ENCODE assay signal across 19 cellular contexts in genomic region chr1:151617995-151618394, GRCh38. TPM values are rescaled to one million over a fixed set of nuclear protein-coding genes. Genes with fewer than 3 reads are reported as not detected.
DNase-seq lines count a peak whose midpoint lies in the region; ATAC-seq, FAIRE-seq and TF ChIP-seq lines count a peak whose summit lies in the region.
"Had no signal": no experiment of that assay in that cellular context is flagged by ENCODE, and none has a peak within 500 bp of the region (broad histone marks: within the 10 kb centered on the region; RNA-seq: fewer than 3 reads in every experiment).

No MANE protein-coding gene starts in this region.

- H4K91ac ChIP-seq in trophoblast cell (ENCODE audit: low read depth, low read length), result no peak overlapping the region

- CTCF ChIA-PET in A549 (lab: Yijun Ruan, JAX), result interaction anchor here (6.7 kb wide), 1 partner anchor 24 kb away, joined by 29 read pairs; no protein-coding TSS in a partner anchor

- no peak for ATAC-seq in A549
- peak; percentile 67 for ATAC-seq in left colon

- H3K36me3 ChIP-seq in Loucy (ENCODE audit: insufficient read depth, low read length) (no peaks in the 10 kb centered on the region), trophoblast cell (ENCODE audit: control insufficient read depth in 1 of 2, insufficient read depth in 2 of 2, low read length in 2 of 2) (no peaks in the 10 kb centered on the region)

- TF ChIP-seq EP300 in A549 (IDR thresholded peaks at IDR 0.05), result no peak

- H3K79me2 ChIP-seq in Loucy (ENCODE audit: insufficient read depth, low read length) (peaks cover 69% of the 10 kb centered on the region), trophoblast cell (ENCODE audit: control insufficient read depth, insufficient read depth, low read length, poor library complexity) (no peaks in the 10 kb centered on the region)

- H2BK120ac ChIP-seq in trophoblast cell (ENCODE audit: insufficient read depth, low read length, poor library complexity), result no peak overlapping the region

- no peak for TF ChIP-seq RAD21 in A549 (conservative IDR thresholded peaks at IDR 0.05 in 1 of 2, IDR thresholded peaks at IDR 0.05 in 1 of 2)

- DNase-seq in A549 (ENCODE audit: low read depth in 1 of 2, low spot score in 1 of 2) (no peak), left colon (no peak), trophoblast cell (no peak), islet precursor cell (no peak), H54 (ENCODE audit: insufficient read length, low spot score) (no peak), NCI-H2171 (lab: John Stamatoyannopoulos, UW) (no peak), DMS53 (lab: John Stamatoyannopoulos, UW) (no peak)
- DNase-seq: 8988T; Caco-2; CD4-positive, CD25-positive, alpha-beta regulatory T cell; CD8-positive, alpha-beta memory T cell; DMS79; GDM1; HCEC 1CT had no signal

- peaks cover 88% of the 10 kb centered on the region for H3K4me1 ChIP-seq in A549
- H3K4me1 ChIP-seq in Loucy (ENCODE audit: insufficient read depth, low read length, poor library complexity, severe bottlenecking), result peaks cover 58% of the 10 kb centered on the region
- peaks cover 4 to 6% of the 10 kb centered on the region in 2 experiments for H3K4me1 ChIP-seq in trophoblast cell (ENCODE audit: control insufficient read depth in 1 of 2, insufficient read depth in 2 of 2, low read length in 2 of 2)

- no peak overlapping the region for H2BK12ac ChIP-seq in trophoblast cell (ENCODE audit: low read length)

- no peaks in the 10 kb centered on the region for H3F3A ChIP-seq in Loucy (ENCODE audit: low read depth)

- no peaks in the 10 kb centered on the region for H3K79me1 ChIP-seq in trophoblast cell (ENCODE audit: low read length)

- peaks cover 24% of the 10 kb centered on the region for H4K20me1 ChIP-seq in Loucy (ENCODE audit: insufficient read depth, low read length, poor library complexity, severe bottlenecking)

- no peak overlapping the region for H4K12ac ChIP-seq in trophoblast cell (ENCODE audit: low read depth, low read length)

- H3K14ac ChIP-seq in trophoblast cell (ENCODE audit: low read length), result no peak overlapping the region

- H3K4me2 ChIP-seq in A549 (peak overlapping the region; percentile 61), Loucy (ENCODE audit: low read depth, low read length, poor library complexity, severe bottlenecking) (peak overlapping the region; percentile 9), trophoblast cell (ENCODE audit: low read length) (no peak overlapping the region)

- H3K9me3 ChIP-seq in A549, result no peaks in the 10 kb centered on the region
- no peaks in the 10 kb centered on the region for H3K9me3 ChIP-seq in Loucy (ENCODE audit: insufficient read depth, low read depth, low read length)
- no peaks in the 10 kb centered on the region for H3K9me3 ChIP-seq in trophoblast cell (ENCODE audit: insufficient read depth, low read depth, low read length)
- H3K9me3 ChIP-seq: Caco-2 had no signal

- POLR2A ChIA-PET in A549 (lab: Yijun Ruan, JAX), result no interaction called here

- no peak for FAIRE-seq in A549 (lab: Jason Lieb, UNC)
- FAIRE-seq in H54 (lab: Jason Lieb, UNC), result no peak
- FAIRE-seq: D721Med, GM12892, GM18507 had no signal

- H3K4me3 ChIP-seq in A549 (no peak overlapping the region), Loucy (ENCODE audit: low read length, poor library complexity, severe bottlenecking) (no peak overlapping the region), trophoblast cell (ENCODE audit: low read depth, low read length) (no peak overlapping the region)
- H3K4me3 ChIP-seq: BLaER1 treated with 17β-estradiol and CSF1 and Interleukin-3, amounts not matched to agents 10 nM and 100 nM had no signal

- H3K9ac ChIP-seq in Loucy (ENCODE audit: low read depth, low read length, poor library complexity, severe bottlenecking) (no peak overlapping the region), trophoblast cell (ENCODE audit: low read length) (no peak overlapping the region)

- peak overlapping the region; percentile 79 for H3K4ac ChIP-seq in trophoblast cell (ENCODE audit: low read depth, low read length)

- H3K27ac ChIP-seq in A549, result no peak overlapping the region
- H3K27ac ChIP-seq in trophoblast cell (ENCODE audit: low read depth, low read length), result no peak overlapping the region
- H3K27ac ChIP-seq: BLaER1 treated with 17β-estradiol and CSF1 and Interleukin-3, amounts not matched to agents 10 nM and 100 nM had no signal

- H3K18ac ChIP-seq in trophoblast cell (ENCODE audit: low read length), result no peak overlapping the region

- no peak for TF ChIP-seq POLR2A in A549 (IDR thresholded peaks at IDR 0.05; ENCODE audit: low read length)
- no peak for TF ChIP-seq POLR2A in H54 (IDR thresholded peaks at IDR 0.05; ENCODE audit: low read depth, low read length)

- intact Hi-C loops in left colon (cut with DNase I, micrococcal nuclease), result no loop called here

- no peak overlapping the region for H4K8ac ChIP-seq in trophoblast cell (ENCODE audit: low read depth, low read length)

- H2AFZ ChIP-seq in Loucy (ENCODE audit: low read length), result no peak overlapping the region
- no peak overlapping the region for H2AFZ ChIP-seq in trophoblast cell (ENCODE audit: insufficient read depth, low read length, poor library complexity)

- TF ChIP-seq CTCF in A549 (IDR thresholded peaks at IDR 0.05) (no peak), Loucy (conservative IDR thresholded peaks at IDR 0.05; ENCODE audit: low read length) (no peak)

- H3K27me3 ChIP-seq in Loucy (ENCODE audit: insufficient read depth, low read length, poor library complexity, severe bottlenecking), result no peaks in the 10 kb centered on the region
- no peaks in the 10 kb centered on the region for H3K27me3 ChIP-seq in trophoblast cell (ENCODE audit: insufficient read depth, low read length)
- H3K27me3 ChIP-seq: BLaER1 treated with 17β-estradiol and CSF1 and Interleukin-3, amounts not matched to agents 10 nM and 100 nM had no signal

- H3K9me2 ChIP-seq in Loucy (replicated peaks; ENCODE audit: low read depth, low read length), result no peaks in the 10 kb centered on the region

- no peak overlapping the region for H3K23ac ChIP-seq in trophoblast cell (ENCODE audit: low read length)

- WGBS in A549 (ENCODE audit: missing lambda C conversion rate), result 33% methylated on average over 3 of the region's 3 CpGs
- no CpG with 5 or more reads among the region's 3 CpGs for WGBS in trophoblast cell (ENCODE audit: extremely low coverage, insufficient coverage, insufficient read length)

- H2AK5ac ChIP-seq in trophoblast cell (ENCODE audit: low read length), result no peak overlapping the region

- no peak overlapping the region for H2BK5ac ChIP-seq in trophoblast cell (ENCODE audit: low read depth, low read length, poor library complexity)

TF ChIP-seq in A549, 52 proteins besides CTCF, POLR2A, EP300 and RAD21:
- TF ChIP-seq, protein P1, sequence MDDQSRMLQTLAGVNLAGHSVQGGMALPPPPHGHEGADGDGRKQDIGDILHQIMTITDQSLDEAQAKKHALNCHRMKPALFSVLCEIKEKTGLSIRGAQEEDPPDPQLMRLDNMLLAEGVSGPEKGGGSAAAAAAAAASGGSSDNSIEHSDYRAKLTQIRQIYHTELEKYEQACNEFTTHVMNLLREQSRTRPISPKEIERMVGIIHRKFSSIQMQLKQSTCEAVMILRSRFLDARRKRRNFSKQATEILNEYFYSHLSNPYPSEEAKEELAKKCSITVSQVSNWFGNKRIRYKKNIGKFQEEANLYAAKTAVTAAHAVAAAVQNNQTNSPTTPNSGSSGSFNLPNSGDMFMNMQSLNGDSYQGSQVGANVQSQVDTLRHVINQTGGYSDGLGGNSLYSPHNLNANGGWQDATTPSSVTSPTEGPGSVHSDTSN (IDR thresholded peaks at IDR 0.05), result no peak
- no peak for TF ChIP-seq ZSCAN20 (CRISPR knock-in tag; IDR thresholded peaks at IDR 0.05)
- TF ChIP-seq KDM1A (IDR thresholded peaks at IDR 0.05; ENCODE audit: low read depth), result no peak
- TF ChIP-seq HMGXB4 (CRISPR knock-in tag; IDR thresholded peaks at IDR 0.05; ENCODE audit: borderline replicate concordance), result no peak

RNA-seq across cellular contexts. Expression of gene SNX27, which starts 6.1 kb away (rescaled TPM):
- polyA plus RNA-seq in A549 (2011; rRNA removed), result 29.1 and 30.5 TPM in 2 replicates
- 8.9 and 11.6 TPM in 2 replicates for polyA plus RNA-seq in A549 (2012; cell fraction: cytosol; rRNA removed)
- 8.4 and 12.9 TPM in 2 replicates for polyA plus RNA-seq in A549 (2012; cell fraction: nucleus; rRNA removed)
- 11.0 to 13.6 TPM (median 12.8 TPM) in 3 replicates for polyA plus RNA-seq in A549 (2017; fragmentation: RNase III; extraction: RNeasy Plus Mini Kit Qiagen cat#74134 plus additional on column Dnase treatment)
- 39.5 and 44.8 TPM in 2 replicates for polyA minus RNA-seq in A549 (2011; rRNA and poly(A)+ RNA removed)
- 10 to 100 TPM; 28.4 to 30.6 TPM for total RNA-seq in left colon
- 57.3 and 58.9 TPM in 2 replicates for polyA plus RNA-seq in trophoblast cell (2013)
